In the genomic region with DNA sequence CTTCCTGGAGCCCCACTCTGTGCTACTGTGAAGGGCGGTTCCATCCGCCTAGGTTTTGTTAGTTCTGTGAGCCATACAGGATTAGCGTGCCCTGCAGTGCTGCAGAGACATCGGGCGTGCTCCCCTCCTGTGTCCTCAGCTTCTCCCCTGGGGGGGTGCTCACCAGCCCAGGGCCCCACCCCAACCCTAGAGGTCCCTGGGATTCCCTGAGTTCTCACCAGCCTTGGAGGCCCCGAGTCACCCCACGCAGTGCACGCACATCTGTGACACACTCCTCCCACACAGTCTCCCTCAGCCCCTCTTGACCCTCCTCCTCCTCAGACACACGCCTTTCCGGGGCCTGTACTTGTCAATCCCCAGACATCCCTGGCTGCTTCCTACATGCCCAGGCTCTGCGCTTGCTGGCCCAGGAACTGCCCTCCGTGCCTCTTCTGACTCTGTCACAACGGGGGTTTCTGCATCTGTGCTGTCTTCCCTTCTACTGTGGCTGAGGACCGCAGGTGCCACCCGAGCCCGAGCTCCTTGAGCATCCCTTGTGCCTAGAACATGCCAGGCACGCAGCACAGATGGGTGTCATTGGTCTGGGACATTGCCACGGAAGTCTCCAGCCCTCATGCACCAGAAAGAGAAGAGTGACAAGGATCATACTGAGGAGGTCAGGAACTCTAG, we compare ENCODE assay signal across 22 cellular contexts.
DNase-seq lines count a peak whose midpoint lies in the region; ATAC-seq, FAIRE-seq and TF ChIP-seq lines count a peak whose summit lies in the region.
"Had no signal": no experiment of that assay in that cellular context is flagged by ENCODE, and none has a peak within 500 bp of the region (broad histone marks: within the 10 kb centered on the region; RNA-seq: fewer than 3 reads in every experiment).

No MANE protein-coding gene starts in this region.

- H3K79me2 ChIP-seq in Karpas-422 (ENCODE audit: low read length) (no peaks in the 10 kb centered on the region), GM12878 (ENCODE audit: control insufficient read depth, insufficient read depth, low read length) (no peaks in the 10 kb centered on the region)

- TF ChIP-seq EP300 in GM12878 (IDR thresholded peaks at IDR 0.05; ENCODE audit: borderline replicate concordance in 1 of 2, control insufficient read depth in 1 of 2, low read depth in 2 of 2, low read length in 2 of 2): no peak

- peaks cover 40% of the 10 kb centered on the region for H3K27me3 Mint-ChIP-seq in nephron (ENCODE audit: low read depth)

- TF ChIP-seq CTCF in GM12878 (IDR thresholded peaks at IDR 0.05 in 2 of 3, conservative IDR thresholded peaks at IDR 0.05 in 1 of 3; ENCODE audit: control insufficient read depth in 2 of 3, extremely low read depth in 1 of 3, insufficient read depth in 1 of 3, low read depth in 3 of 3, low read length in 3 of 3) (no peak), nephron (IDR thresholded peaks at IDR 0.05; ENCODE audit: unreplicated experiment in 3 of 3) (no peak)

- WGBS in GM12878 (ENCODE audit: insufficient coverage, insufficient replicate concordance, low lambda C conversion rate, missing lambda C conversion rate): 53% methylated on average over 16 of the region's 18 CpGs

- ATAC-seq in GM12878 (no peak), GM21381 (IDR thresholded peaks at IDR 0.05; ENCODE audit: unreplicated experiment) (no peak), HG02571 (IDR thresholded peaks at IDR 0.05; ENCODE audit: unreplicated experiment) (no peak)
- ATAC-seq: SK-N-SH treated with all-trans-retinoic acid at 6 μM for 48 hours had no signal

- no TSS peak for BruUV-seq in GM12878 (replicated peaks; lab: Mats Ljungman, UMichigan)

- H4K20me1 ChIP-seq in BLaER1 (peaks cover 51% of the 10 kb centered on the region), Karpas-422 (ENCODE audit: insufficient read depth, low read depth, low read length) (no peaks in the 10 kb centered on the region), GM12878 (ENCODE audit: control insufficient read depth, insufficient read depth) (no peaks in the 10 kb centered on the region)

- peaks cover 40% of the 10 kb centered on the region for H3K27me3 ChIP-seq in BLaER1
- no peaks in the 10 kb centered on the region for H3K27me3 ChIP-seq in Karpas-422 (ENCODE audit: low read length)
- no peaks in the 10 kb centered on the region; a peak in 1 of 4 replicates for H3K27me3 ChIP-seq in GM12878 (replicated peaks in 1 of 2; ENCODE audit: control insufficient read depth in 2 of 2, insufficient read depth in 2 of 2, low read length in 1 of 2)
- H3K27me3 ChIP-seq: Peyer's patch had no signal

- SMC1A ChIA-PET in GM12878 (lab: Charles Lee; ENCODE audit: uncharacterized antibody, unreplicated experiment): no interaction called here

- H3K4me2 ChIP-seq in BLaER1: peak overlapping the region; percentile 84
- H3K4me2 ChIP-seq in Karpas-422 (ENCODE audit: low read depth, low read length, poor library complexity, severe bottlenecking): peak overlapping the region; percentile 66
- peak overlapping the region; percentile 44; the same call in 1 of the 2 replicates for H3K4me2 ChIP-seq in GM12878 (ENCODE audit: control insufficient read depth, insufficient read depth)

- POLR2A ChIA-PET in GM12878 (lab: Charles Lee): no interaction called here

- peaks cover 78% of the 10 kb centered on the region for H3K4me1 ChIP-seq in BLaER1
- H3K4me1 ChIP-seq in Karpas-422 (ENCODE audit: low read length): peaks cover 89% of the 10 kb centered on the region
- H3K4me1 ChIP-seq in GM12878 (ENCODE audit: control insufficient read depth, insufficient read depth, low read length): peaks cover 9% of the 10 kb centered on the region; the same call in 1 of the 2 replicates
- H3K4me1 ChIP-seq: Peyer's patch had no signal

- no peak overlapping the region for H2AFZ ChIP-seq in Karpas-422 (ENCODE audit: low read length)
- no peak overlapping the region; the same call in 1 of the 2 replicates for H2AFZ ChIP-seq in GM12878 (ENCODE audit: control insufficient read depth, low read depth, low read length)
- H2AFZ ChIP-seq: GM23248 had no signal

- peak overlapping the region in 2 of 3 experiments; percentile 40 to 43 for H3K4me3 Mint-ChIP-seq in nephron
- H3K4me3 Mint-ChIP-seq: activated CD4-positive, alpha-beta T cell treated with anti-CD3 and anti-CD28 coated beads, Interleukin-2, amount 10 ng/mL, durations not matched to agents 24 days and 14 days; CD4-positive, alpha-beta memory T cell had no signal

- TF ChIP-seq POLR2A in GM12878 (IDR thresholded peaks at IDR 0.05; ENCODE audit: low read depth, low read length): no peak

- CTCF ChIA-PET in GM12878 (lab: Yijun Ruan, JAX): no interaction called here

- H3K4me3 ChIP-seq in BLaER1: no peak overlapping the region
- H3K4me3 ChIP-seq in Karpas-422 (ENCODE audit: low read length): peak overlapping the region; percentile 45; the same call in 1 of the 2 replicates
- H3K4me3 ChIP-seq in GM12878: no peak overlapping the region
- H3K4me3 ChIP-seq: GM23248 had no signal

- no peaks in the 10 kb centered on the region for H3K9me3 ChIP-seq in BLaER1
- no peaks in the 10 kb centered on the region for H3K9me3 ChIP-seq in Karpas-422 (ENCODE audit: low read length)
- no peaks in the 10 kb centered on the region for H3K9me3 ChIP-seq in GM12878 (replicated peaks; ENCODE audit: control insufficient read depth, insufficient read depth, low read length)
- H3K9me3 ChIP-seq: Peyer's patch had no signal

- H3K9me2 ChIP-seq in Karpas-422 (replicated peaks; ENCODE audit: insufficient read depth, low read length): no peaks in the 10 kb centered on the region

- peaks cover 17% of the 10 kb centered on the region for H3K4me1 Mint-ChIP-seq in nephron
- H3K4me1 Mint-ChIP-seq: activated CD4-positive, alpha-beta T cell treated with anti-CD3 and anti-CD28 coated beads, Interleukin-2, amount 10 ng/mL, durations not matched to agents 24 days and 14 days had no signal

- peak; percentile 69 for DNase-seq in Karpas-422
- DNase-seq in GM12878 (ENCODE audit: low read depth, low spot score): no peak
- no peak for DNase-seq in NAMALWA (ENCODE audit: low spot score)
- DNase-seq in dermis blood vessel endothelial cell: no peak
- DNase-seq: activated CD4-positive, alpha-beta T cell treated with anti-CD3 and anti-CD28 coated beads, Interleukin-2, amount 10 ng/mL, durations not matched to agents 24 days and 14 days; activated CD8-positive, alpha-beta memory T cell treated with anti-CD3 and anti-CD28 coated beads, Interleukin-2, amount 50 U/mL, for 4 hours; activated naive CD4-positive, alpha-beta T cell treated with Interleukin-2 at 50 U/mL for 16 hours; CD4-positive, alpha-beta memory T cell; foreskin melanocyte; GM23248; left cardiac atrium; NCI-H748 treated with DMSO at 0.1 percent for 48 hours; nucleus accumbens; right cardiac atrium; T1000 had no signal

- H3K27ac ChIP-seq in BLaER1: no peak overlapping the region
- peak overlapping the region; percentile 96 for H3K27ac ChIP-seq in Karpas-422 (ENCODE audit: low read length)
- no peak overlapping the region for H3K27ac ChIP-seq in GM12878 (ENCODE audit: control insufficient read depth, insufficient read depth)
- H3K27ac ChIP-seq: GM23248 had no signal

- H3K36me3 ChIP-seq in BLaER1 (no peaks in the 10 kb centered on the region), Karpas-422 (ENCODE audit: insufficient read depth, low read length) (no peaks in the 10 kb centered on the region), GM12878 (ENCODE audit: control insufficient read depth in 2 of 2, insufficient read depth in 2 of 2, low read length in 1 of 2) (no peaks in the 10 kb centered on the region)
- H3K36me3 ChIP-seq: Peyer's patch had no signal

- no peak for FAIRE-seq in GM12878 (lab: Jason Lieb, UNC)
- FAIRE-seq: colon had no signal

- no peaks in the 10 kb centered on the region for H3K9me3 Mint-ChIP-seq in nephron
- H3K9me3 Mint-ChIP-seq: activated CD4-positive, alpha-beta T cell treated with anti-CD3 and anti-CD28 coated beads, Interleukin-2, amount 10 ng/mL, durations not matched to agents 24 days and 14 days; CD4-positive, alpha-beta memory T cell had no signal

- RAD21 ChIA-PET in GM12878 (lab: Charles Lee; ENCODE audit: unreplicated experiment): no interaction called here

- H3K27ac Mint-ChIP-seq in nephron: peak overlapping the region in 2 of 3 experiments; percentile 15 to 25
- H3K27ac Mint-ChIP-seq: activated CD4-positive, alpha-beta T cell treated with anti-CD3 and anti-CD28 coated beads, Interleukin-2, amount 10 ng/mL, durations not matched to agents 24 days and 14 days had no signal

- intact Hi-C loops in GM12878 (cut with micrococcal nuclease; ENCODE audit: unreplicated experiment): loop anchor here (10.0 kb wide), 1 partner anchor 295 kb away; no protein-coding TSS in a partner anchor

- H3K36me3 Mint-ChIP-seq in nephron (ENCODE audit: low read depth): no peaks in the 10 kb centered on the region
- H3K36me3 Mint-ChIP-seq: CD4-positive, alpha-beta memory T cell had no signal

- TF ChIP-seq RAD21 in GM12878 (IDR thresholded peaks at IDR 0.05; ENCODE audit: insufficient read depth, low read depth, low read length): no peak

- in situ Hi-C loops in GM12878 (cut with MboI): no loop called here

- H3K9ac ChIP-seq in BLaER1 (no peak overlapping the region), Karpas-422 (ENCODE audit: low read length) (peak overlapping the region; percentile 63), GM12878 (ENCODE audit: control insufficient read depth, insufficient read depth, low read length) (no peak overlapping the region)
- H3K9ac ChIP-seq: GM23248 had no signal

TF ChIP-seq in GM12878, 131 proteins besides CTCF, POLR2A, EP300 and RAD21 (continues in another document):
- TF ChIP-seq JUNB (IDR thresholded peaks at IDR 0.05) (no peak), ZNF384 (IDR thresholded peaks at IDR 0.05; ENCODE audit: borderline replicate concordance, low read depth, low read length) (no peak), MEF2A (IDR thresholded peaks at IDR 0.05; ENCODE audit: insufficient read depth, low read depth, low read length) (no peak), WRNIP1 (IDR thresholded peaks at IDR 0.05; ENCODE audit: borderline replicate concordance, low read depth, low read length) (no peak), GATAD2B (conservative IDR thresholded peaks at IDR 0.05; ENCODE audit: low read depth) (no peak), FOS (IDR thresholded peaks at IDR 0.05; ENCODE audit: borderline replicate concordance, extremely low read depth, insufficient read length) (no peak), EED (IDR thresholded peaks at IDR 0.05; ENCODE audit: low read depth) (no peak)
- TF ChIP-seq, protein P1, sequence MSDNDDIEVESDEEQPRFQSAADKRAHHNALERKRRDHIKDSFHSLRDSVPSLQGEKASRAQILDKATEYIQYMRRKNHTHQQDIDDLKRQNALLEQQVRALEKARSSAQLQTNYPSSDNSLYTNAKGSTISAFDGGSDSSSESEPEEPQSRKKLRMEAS (IDR thresholded peaks at IDR 0.05; ENCODE audit: low read depth, low read length): no peak
